Comparison of ENCODE assay signal across 30 cellular contexts in the genomic region with DNA sequence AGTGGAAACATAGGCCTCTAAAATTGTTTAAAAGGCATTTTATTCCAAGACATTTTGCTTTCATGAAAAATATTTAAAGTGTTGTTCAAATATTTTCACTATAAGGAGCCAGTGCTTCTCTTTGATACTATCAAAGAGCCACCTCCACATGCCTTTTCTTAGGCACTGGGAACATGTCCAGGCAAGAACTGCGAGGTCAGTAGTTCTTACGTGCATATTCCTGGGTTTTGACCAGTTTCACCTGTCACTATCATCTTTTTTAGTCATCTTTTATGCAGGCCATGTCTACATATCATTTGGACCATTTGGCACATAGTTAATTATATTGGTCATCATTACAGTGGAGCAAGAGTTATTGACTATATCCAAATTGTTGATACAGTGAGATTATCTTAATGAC.
"Had no signal": no experiment of that assay in that cellular context is flagged by ENCODE, and none has a peak within 500 bp of the region (broad histone marks: within the 10 kb centered on the region; RNA-seq: fewer than 3 reads in every experiment).

No MANE protein-coding gene starts in this region.

- H3K4me1 ChIP-seq: esophagus muscularis mucosa, foreskin keratinocyte, gastroesophageal sphincter, heart right ventricle, lower lobe of right lung, parathyroid adenoma, testis, tibial artery had no signal

- H3K27ac Mint-ChIP-seq: endodermal cell; immature natural killer cell; memory B cell; naive B cell; natural killer cell treated with Interleukin-12 subunit alpha and Interleukin-12 subunit beta and Interleukin-15 and Interleukin-18, amount 100 ng/mL, for 72 hours; progenitor cell of endocrine pancreas; stimulated activated memory B cell treated with anti-CD40 and anti-IgM and Interleukin-4, amounts not matched to agents 10 μg/mL and 1 μg/mL and 100 μg/mL, for 72 hours; type B pancreatic cell had no signal

- H3K36me3 Mint-ChIP-seq: immature natural killer cell; memory B cell; naive B cell; natural killer cell treated with Interleukin-12 subunit alpha and Interleukin-12 subunit beta and Interleukin-15 and Interleukin-18, amount 100 ng/mL, for 72 hours; stimulated activated memory B cell treated with anti-CD40 and anti-IgM and Interleukin-4, amounts not matched to agents 10 μg/mL and 1 μg/mL and 100 μg/mL, for 72 hours; type B pancreatic cell had no signal

- H3K27me3 ChIP-seq: esophagus muscularis mucosa, foreskin keratinocyte, gastroesophageal sphincter, heart right ventricle, right lobe of liver, testis, tibial artery had no signal

- H3K4me3 ChIP-seq: esophagus muscularis mucosa, gastroesophageal sphincter, heart right ventricle, lower lobe of right lung, right lobe of liver, testis, tibial artery had no signal

- H3K4me1 Mint-ChIP-seq: immature natural killer cell; memory B cell; naive B cell; neural crest cell; stimulated activated memory B cell treated with anti-CD40 and anti-IgM and Interleukin-4, amounts not matched to agents 10 μg/mL and 1 μg/mL and 100 μg/mL, for 72 hours had no signal

- FAIRE-seq: urothelium cell line had no signal

- H3K27ac ChIP-seq: esophagus muscularis mucosa, foreskin keratinocyte, gastroesophageal sphincter, heart right ventricle, lower lobe of right lung, parathyroid adenoma, right lobe of liver, testis, tibial artery had no signal

- H3K9me3 Mint-ChIP-seq: endodermal cell; memory B cell; neural crest cell; stimulated activated memory B cell treated with anti-CD40 and anti-IgM and Interleukin-4, amounts not matched to agents 10 μg/mL and 1 μg/mL and 100 μg/mL, for 72 hours; type B pancreatic cell had no signal

- H3K9me3 ChIP-seq: esophagus muscularis mucosa, gastroesophageal sphincter, heart right ventricle, lower lobe of right lung, right lobe of liver, testis, tibial artery had no signal

- H3K27me3 Mint-ChIP-seq: memory B cell; naive B cell; natural killer cell treated with Interleukin-12 subunit alpha and Interleukin-12 subunit beta and Interleukin-15 and Interleukin-18, amount 100 ng/mL, for 72 hours; progenitor cell of endocrine pancreas; stimulated activated memory B cell treated with anti-CD40 and anti-IgM and Interleukin-4, amounts not matched to agents 10 μg/mL and 1 μg/mL and 100 μg/mL, for 72 hours had no signal

- H3K4me3 Mint-ChIP-seq: endodermal cell; immature natural killer cell; memory B cell; naive B cell; natural killer cell treated with Interleukin-12 subunit alpha and Interleukin-12 subunit beta and Interleukin-15 and Interleukin-18, amount 100 ng/mL, for 72 hours; neural crest cell; stimulated activated memory B cell treated with anti-CD40 and anti-IgM and Interleukin-4, amounts not matched to agents 10 μg/mL and 1 μg/mL and 100 μg/mL, for 72 hours; type B pancreatic cell had no signal

- H2AFZ ChIP-seq: parathyroid adenoma had no signal

- H3K79me2 ChIP-seq: parathyroid adenoma had no signal

- H3K36me3 ChIP-seq: esophagus muscularis mucosa, gastroesophageal sphincter, heart right ventricle, lower lobe of right lung, right lobe of liver, tibial artery had no signal

- H3K9ac ChIP-seq: parathyroid adenoma had no signal

- ATAC-seq: foreskin keratinocyte; gastroesophageal sphincter; heart right ventricle; left colon; left ventricle myocardium superior; lower lobe of right lung; natural killer cell treated with Interleukin-12 subunit alpha and Interleukin-12 subunit beta and Interleukin-15 and Interleukin-18, amount 100 ng/mL, for 72 hours; right lobe of liver; stimulated activated memory B cell treated with anti-CD40 and anti-IgM and Interleukin-4, amounts not matched to agents 10 μg/mL and 1 μg/mL and 100 μg/mL, for 72 hours; stimulated activated naive CD8-positive, alpha-beta T cell treated with anti-CD3 and anti-CD28 coated beads, Interleukin-15, Interleukin-2, amounts not matched to agents 100 U/mL and 50 U/mL, for 24 hours had no signal

- DNase-seq: cerebellar nuclear complex; cortex of kidney; endodermal cell; heart right ventricle; hippocampal formation; immature natural killer cell; islet precursor cell; kidney glomerular epithelial cell; left colon; left ventricle myocardium superior; lower lobe of right lung; naive B cell; right lobe of liver; stimulated activated CD4-positive, alpha-beta T cell treated with anti-CD3 and anti-CD28 coated beads, Interleukin-2, amount 100 ng/mL, for 24 hours; stimulated activated CD4-positive, alpha-beta T cell treated with anti-CD3 and anti-CD28 coated beads, Interleukin-4, amount 100 ng/mL, for 4 hours; stimulated activated naive CD8-positive, alpha-beta T cell treated with anti-CD3 and anti-CD28 coated beads, Interleukin-15, Interleukin-2, amounts not matched to agents 100 U/mL and 50 U/mL, for 24 hours; substantia nigra; testis; tibial artery had no signal
